In genomic region chr10:75111367-75111905, GRCh38 we compare ENCODE assay signal across 8 cellular contexts. TPM values are rescaled to one million over a fixed set of nuclear protein-coding genes. Genes with fewer than 3 reads are reported as not detected.
DNase-seq lines count a peak whose midpoint lies in the region; ATAC-seq lines count a peak whose summit lies in the region.

TSS of gene SAMD8 (plus strand) at chr10:75111656. CDS start at chr10:75150529, 38,873 bp downstream.

- POLR2A ChIA-PET in activated CD8-positive, alpha-beta memory T cell treated with anti-CD3 and anti-CD28 coated beads for 36 hours (lab: Charles Lee) = interaction anchor here (0.6 to 1.9 kb wide), 5 partner anchors 99 to 937 kb away, joined by 3 to 18 read pairs (median 3); partner anchors contain the start of gene VDAC2

- DNase-seq in AG08396 (ENCODE audit: low spot score) (peak; percentile 100), NK-92 (lab: John Stamatoyannopoulos, UW; ENCODE audit: unreplicated experiment) (peak; percentile 76), medulla oblongata (ENCODE audit: extremely low spot score) (peak; percentile 94)
- DNase-seq in effector CD4-positive, alpha-beta T cell = peak; percentile 93
- DNase-seq in stimulated activated CD4-positive, alpha-beta T cell treated with anti-CD3 and anti-CD28 coated beads, TNF-alpha, amount 100 ng/mL, for 4 hours (ENCODE audit: low read depth in 3 of 3) = peak; percentile 89 to 91 (median 90)

- ATAC-seq in GM19025 (IDR thresholded peaks at IDR 0.05; ENCODE audit: low read depth, unreplicated experiment) = peak; percentile 75
- ATAC-seq in HG03460 (IDR thresholded peaks at IDR 0.05; ENCODE audit: unreplicated experiment) = peak; percentile 70

- CTCF ChIA-PET in activated CD8-positive, alpha-beta memory T cell treated with anti-CD3 and anti-CD28 coated beads for 36 hours (lab: Charles Lee) = interaction anchor here (0.7 to 1.7 kb wide), 4 partner anchors 10 to 124 kb away, joined by 3 to 4 read pairs (median 3); partner anchors contain the start of gene COMTD1

RNA-seq across cellular contexts. Expression of gene SAMD8, which starts in this region (rescaled TPM):
- 10 to 100 TPM; 15.4 to 17.0 TPM for total RNA-seq in activated CD8-positive, alpha-beta memory T cell treated with anti-CD3 and anti-CD28 coated beads for 36 hours

Comparison
In these comparisons a context has a peak if more than half of its experiments do, and no peak if none do; other contexts are left out.
1. Peak in every context shown above with its lines: DNase-seq and ATAC-seq.